Comparison of ENCODE assay signal across 15 cellular contexts in genomic region chr22:23501244-23501643, GRCh38.
"Had no signal": no experiment of that assay in that cellular context is flagged by ENCODE, and none has a peak within 500 bp of the region (broad histone marks: within the 10 kb centered on the region; RNA-seq: fewer than 3 reads in every experiment).

No MANE protein-coding gene starts in this region.

- H3K9me3 ChIP-seq: gastrocnemius medialis, upper lobe of right lung had no signal

- H3K4me1 ChIP-seq: gastrocnemius medialis, upper lobe of right lung had no signal

- H3K4me3 ChIP-seq: gastrocnemius medialis, upper lobe of right lung had no signal

- H3K36me3 Mint-ChIP-seq: activated CD4-positive, alpha-beta memory T cell treated with anti-CD3 and anti-CD28 coated beads for 36 hours; naive B cell had no signal

- H3K9me3 Mint-ChIP-seq: activated CD4-positive, alpha-beta memory T cell treated with anti-CD3 and anti-CD28 coated beads for 36 hours; naive B cell had no signal

- H3K4me3 Mint-ChIP-seq: activated CD4-positive, alpha-beta memory T cell treated with anti-CD3 and anti-CD28 coated beads for 36 hours; naive B cell had no signal

- DNase-seq: activated CD4-positive, alpha-beta memory T cell treated with anti-CD3 and anti-CD28 coated beads for 36 hours; activated naive CD4-positive, alpha-beta T cell; activated T-cell treated with anti-CD3 and anti-CD28 coated beads, Interleukin-2, amount 50 U/mL, for 48 hours; cortex of kidney; effector CD8-positive, alpha-beta T cell; gastrocnemius medialis; kidney glomerular epithelial cell; naive B cell; nucleus accumbens; stimulated activated CD4-positive, alpha-beta T cell treated with anti-CD3 and anti-CD28 coated beads, Interleukin-4, amount 100 ng/mL, for 1 hour; stimulated activated CD8-positive, alpha-beta memory T cell treated with anti-CD3 and anti-CD28 coated beads, Interleukin-4, amount 100 ng/mL, for 48 hours; stimulated activated naive CD8-positive, alpha-beta T cell treated with anti-CD3 and anti-CD28 coated beads, Interleukin-15, Interleukin-2, amounts not matched to agents 100 U/mL and 50 U/mL, for 24 hours; SW 1271; T1000 had no signal

- H3K27ac ChIP-seq: gastrocnemius medialis, upper lobe of right lung had no signal

- H3K36me3 ChIP-seq: gastrocnemius medialis, upper lobe of right lung had no signal

- H3K27me3 Mint-ChIP-seq: activated CD4-positive, alpha-beta memory T cell treated with anti-CD3 and anti-CD28 coated beads for 36 hours had no signal

- H3K27ac Mint-ChIP-seq: activated CD4-positive, alpha-beta memory T cell treated with anti-CD3 and anti-CD28 coated beads for 36 hours had no signal

- H3K27me3 ChIP-seq: gastrocnemius medialis, upper lobe of right lung had no signal
